Comparison of ENCODE assay signal across 9 cellular contexts in genomic region chr3:52246728-52247454, GRCh38. TPM values are rescaled to one million over a fixed set of nuclear protein-coding genes. Genes with fewer than 3 reads are reported as not detected.
DNase-seq lines count a peak whose midpoint lies in the region; ATAC-seq and TF ChIP-seq lines count a peak whose summit lies in the region.
"Had no signal": no experiment of that assay in that cellular context is flagged by ENCODE, and none has a peak within 500 bp of the region (broad histone marks: within the 10 kb centered on the region; RNA-seq: fewer than 3 reads in every experiment).

No MANE protein-coding gene starts in this region.

- H3K27ac ChIP-seq in angular gyrus (ENCODE audit: low read depth, low read length) (peak overlapping the region; percentile 37), uterus (peak overlapping the region; percentile 80 to 92)

- no peak for ATAC-seq in GM19463 (IDR thresholded peaks at IDR 0.05; ENCODE audit: unreplicated experiment)

- H3K4me3 ChIP-seq in mononuclear cell (ENCODE audit: low read length) (peak overlapping the region; percentile 62), uterus (no peak overlapping the region)

- peaks cover 56% of the 10 kb centered on the region for H3K4me1 ChIP-seq in mononuclear cell (ENCODE audit: insufficient read depth, low read length)
- no peaks in the 10 kb centered on the region for H3K4me1 ChIP-seq in uterus

- H3K27me3 ChIP-seq in mononuclear cell (ENCODE audit: insufficient read depth, low read length) (no peaks in the 10 kb centered on the region), uterus (no peaks in the 10 kb centered on the region)

- peak; percentile 39 for DNase-seq in activated T-cell treated with anti-CD3 and anti-CD28 coated beads, Interleukin-2, amount 50 U/mL, for 1 hour
- DNase-seq in activated T-cell treated with anti-CD3 and anti-CD28 coated beads for 4 hours = no peak
- peak in 1 of 2 donors; percentile 16 for DNase-seq in uterus
- no peak for DNase-seq in NCI-H345 (lab: John Stamatoyannopoulos, UW)
- no peak for DNase-seq in posterior vena cava (ENCODE audit: low spot score)
- DNase-seq: DMS 273 treated with DMSO at 0.1 percent for 48 hours had no signal

- no peaks in the 10 kb centered on the region for H3K36me3 ChIP-seq in uterus

- TF ChIP-seq POLR2A in uterus (IDR thresholded peaks at IDR 0.05) = no peak

- TF ChIP-seq CTCF in uterus (IDR thresholded peaks at IDR 0.05) = no peak

- intact Hi-C loops in uterus (cut with DNase I; ENCODE audit: low total_unique reads) = no loop called here
- intact Hi-C loops in posterior vena cava (cut with DNase I) = no loop called here

- H3K9me3 ChIP-seq in mononuclear cell (ENCODE audit: low read depth, low read length) = no peaks in the 10 kb centered on the region
- no peaks in the 10 kb centered on the region for H3K9me3 ChIP-seq in uterus

RNA-seq across cellular contexts. Expression of gene PPM1M, which starts 1.3 kb away (rescaled TPM):
- total RNA-seq in mononuclear cell = 31.2 TPM
- total RNA-seq in uterus = 10 to 100 TPM; 23.9 to 32.3 (median 31.5) TPM
- total RNA-seq in posterior vena cava = 10 to 100 TPM; 21.1 to 28.8 TPM

RNA-seq across cellular contexts. Expression of gene TWF2, which starts 7.9 kb away (rescaled TPM):
- 70.5 TPM for total RNA-seq in mononuclear cell
- 100 to 1,000 TPM in 1 of 4 donors, 10 to 100 TPM in 3; 45.9 to 105 (median 50.2) TPM for total RNA-seq in uterus
- total RNA-seq in posterior vena cava = 10 to 100 TPM; 40.0 to 51.0 TPM

RNA-seq across cellular contexts. Expression of gene TLR9, which starts 21.4 kb away (rescaled TPM):
- total RNA-seq in mononuclear cell = 0.21 TPM
- 1 to 10 TPM in 1 of 4 donors, under 1 TPM in 1, not detected in 2; 0.14 to 1.5 TPM for total RNA-seq in uterus
- total RNA-seq in posterior vena cava = under 1 TPM; 0.46 to 0.52 TPM

RNA-seq across cellular contexts. Expression of gene WDR82, which starts 31.6 kb away (rescaled TPM):
- total RNA-seq in mononuclear cell (85.5 TPM), uterus (100 to 1,000 TPM in 1 of 4 donors, 10 to 100 TPM in 3; 24.6 to 128 (median 70.3) TPM), posterior vena cava (10 to 100 TPM; 58.4 to 72.6 TPM)

RNA-seq across cellular contexts. Expression of gene GLYCTK, which starts 40.7 kb away (rescaled TPM):
- 13.3 TPM for total RNA-seq in mononuclear cell
- total RNA-seq in uterus = 10 to 100 TPM in 3 of 4 donors, 1 to 10 TPM in 1; 3.8 to 15.1 (median 10.8) TPM
- 1 to 10 TPM; 6.8 to 8.7 TPM for total RNA-seq in posterior vena cava
